In the genomic region with DNA sequence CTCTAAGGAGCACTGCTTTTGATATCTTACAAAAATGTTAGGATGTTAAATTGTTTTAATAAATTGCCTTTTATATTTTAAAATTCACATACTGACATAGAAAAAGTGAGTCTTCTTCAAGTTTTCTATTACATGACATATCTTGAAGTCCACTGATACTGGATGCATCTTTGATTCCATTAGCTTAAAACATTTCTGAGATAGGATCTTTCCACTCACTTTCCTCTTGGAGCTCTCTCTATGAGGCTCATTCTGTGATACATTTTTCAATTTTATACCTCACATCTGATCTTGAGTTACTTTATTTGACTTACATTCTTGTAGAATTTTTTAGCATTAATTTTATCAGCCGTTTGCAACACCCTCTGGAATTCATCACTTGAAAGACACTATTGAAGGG, we compare ENCODE assay signal across 34 cellular contexts.
"Had no signal": no experiment of that assay in that cellular context is flagged by ENCODE, and none has a peak within 500 bp of the region (broad histone marks: within the 10 kb centered on the region; RNA-seq: fewer than 3 reads in every experiment).

No MANE protein-coding gene starts in this region.

- H3K27me3 ChIP-seq: MG63 had no signal

- H3K9me3 ChIP-seq: MG63 had no signal

- H3K4me3 ChIP-seq: MG63 had no signal

- H3K27ac ChIP-seq: KMS-11 had no signal

- H3K4me2 ChIP-seq: KMS-11 had no signal

- DNase-seq: Karpas-422, Kasumi-1, MG63, MM.1S, MV-4-11, NCI-H1048, NCI-H1092, NCI-H1092 treated with DMSO at 0.1 percent for 48 hours, NCI-H1105, NCI-H1105 treated with DMSO at 0.1 percent for 48 hours, NCI-H1417 treated with DMSO at 0.1 percent for 48 hours, NCI-H1436, NCI-H1436 treated with DMSO at 0.1 percent for 48 hours, NCI-H146, NCI-H1694, NCI-H1694 treated with DMSO at 0.1 percent for 48 hours, NCI-H187, NCI-H187 treated with DMSO at 0.1 percent for 48 hours, NCI-H1930, NCI-H2029, NCI-H2029 treated with DMSO at 0.1 percent for 48 hours, NCI-H2081, NCI-H2081 treated with DMSO at 0.1 percent for 48 hours, NCI-H2107, NCI-H2171, NCI-H2171 treated with DMSO at 0.1 percent for 48 hours, NCI-H2227 treated with DMSO at 0.1 percent for 48 hours, NCI-H226, NCI-H345, NCI-H446, NCI-H446 treated with DMSO at 0.1 percent for 48 hours, NCI-H510A, NCI-H510A treated with DMSO at 0.1 percent for 48 hours had no signal

- H3K9ac ChIP-seq: KMS-11 had no signal

- H3K36me3 ChIP-seq: MG63 had no signal
